In genomic region chr12:107384645-107385044, GRCh38 we compare ENCODE assay signal across 27 cellular contexts.
DNase-seq lines count a peak whose midpoint lies in the region; ATAC-seq and TF ChIP-seq lines count a peak whose summit lies in the region.
"Had no signal": no experiment of that assay in that cellular context is flagged by ENCODE, and none has a peak within 500 bp of the region (broad histone marks: within the 10 kb centered on the region; RNA-seq: fewer than 3 reads in every experiment).

No MANE protein-coding gene starts in this region.

- H3K9me3 ChIP-seq in HEK293 (ENCODE audit: control insufficient read depth, insufficient read depth, low read depth, low read length) = no peaks in the 10 kb centered on the region; the same call in 1 of the 2 replicates
- H3K9me3 ChIP-seq in esophagus (ENCODE audit: control insufficient read depth in 2 of 2, insufficient read depth in 1 of 2, low read depth in 1 of 2, low read length in 1 of 2) = peaks cover 0 to 2% of the 10 kb centered on the region in 2 donors
- H3K9me3 ChIP-seq: Peyer's patch, SK-N-SH had no signal

- H3K9me3 Mint-ChIP-seq in activated T-cell treated with anti-CD3 and anti-CD28 coated beads, Interleukin-2, amount 50 U/mL, for 72 hours = peaks cover under 1 to 2% of the 10 kb centered on the region in 2 donors
- H3K9me3 Mint-ChIP-seq: CD4-positive, alpha-beta T cell had no signal

- no peak overlapping the region for H3K27ac Mint-ChIP-seq in activated T-cell treated with anti-CD3 and anti-CD28 coated beads, Interleukin-2, amount 50 U/mL, for 72 hours
- H3K27ac Mint-ChIP-seq: CD4-positive, alpha-beta T cell; T-helper 1 cell treated with Interleukin-12 subunit alpha and Interleukin-12 subunit beta and Interleukin-4 antibody, amounts not matched to agents 30 μg/mL and 1 μg/mL, for 36 hours had no signal

- 89 to 91% methylated on average over 6 of the region's 6 CpGs for WGBS in esophagus, 2 donors

- no peak overlapping the region for H3K4me3 ChIP-seq in HEK293 (ENCODE audit: low read depth, low read length)
- no peak overlapping the region for H3K4me3 ChIP-seq in esophagus (ENCODE audit: low read depth in 1 of 2, low read length in 2 of 2)
- H3K4me3 ChIP-seq: BLaER1 treated with 17β-estradiol and CSF1 and Interleukin-3, amounts not matched to agents 10 nM and 100 nM; GM12878; Peyer's patch had no signal

- peaks cover 5 to 13% of the 10 kb centered on the region in 2 donors for H3K36me3 Mint-ChIP-seq in activated T-cell treated with anti-CD3 and anti-CD28 coated beads, Interleukin-2, amount 50 U/mL, for 72 hours (ENCODE audit: insufficient read depth in 2 of 2)

- H3K36me3 ChIP-seq in HEK293 (ENCODE audit: control insufficient read depth in 2 of 2, insufficient read depth in 1 of 2, low read length in 2 of 2) = no peaks in the 10 kb centered on the region
- H3K36me3 ChIP-seq in esophagus (ENCODE audit: control insufficient read depth in 2 of 2, insufficient read depth in 2 of 2, low read length in 1 of 2) = no peaks in the 10 kb centered on the region
- H3K36me3 ChIP-seq: BLaER1 treated with 17β-estradiol and CSF1 and Interleukin-3, amounts not matched to agents 10 nM and 100 nM; Peyer's patch had no signal

- no peaks in the 10 kb centered on the region for H3K27me3 Mint-ChIP-seq in activated T-cell treated with anti-CD3 and anti-CD28 coated beads, Interleukin-2, amount 50 U/mL, for 72 hours (ENCODE audit: low read depth)
- H3K27me3 Mint-ChIP-seq: CD4-positive, alpha-beta T cell had no signal

- no peak for ATAC-seq in activated T-cell treated with anti-CD3 and anti-CD28 coated beads, Interleukin-2, amount 50 U/mL, for 72 hours (replicated peaks in 1 of 2)
- ATAC-seq: GM12878 had no signal

- TF ChIP-seq CTCF in HEK293 (tag by site-specific recombination; IDR thresholded peaks at IDR 0.05) (no peak), RWPE1 (conservative IDR thresholded peaks at IDR 0.05; ENCODE audit: low read depth) (no peak)

- POLR2A ChIA-PET in HEK293 (lab: Yijun Ruan, JAX) = no interaction called here
- POLR2A ChIA-PET in RWPE1 (lab: Yijun Ruan, JAX; ENCODE audit: low non-redundant PET) = no interaction called here

- CTCF ChIA-PET in HEK293 (lab: Yijun Ruan, JAX) = interaction anchor here (0.6 to 1.5 kb wide), 3 partner anchors 20 to 957 kb away, joined by 3 to 5 read pairs (median 4); no protein-coding TSS in a partner anchor
- CTCF ChIA-PET in RWPE1 (lab: Yijun Ruan, JAX) = no interaction called here

- H3K4me1 Mint-ChIP-seq in activated T-cell treated with anti-CD3 and anti-CD28 coated beads, Interleukin-2, amount 50 U/mL, for 72 hours (ENCODE audit: low read depth) = peaks cover 48% of the 10 kb centered on the region

- H3K4me1 ChIP-seq in HEK293 (ENCODE audit: control insufficient read depth, insufficient read depth, low read length) (peaks cover 13% of the 10 kb centered on the region), esophagus (ENCODE audit: control insufficient read depth in 2 of 2, insufficient read depth in 2 of 2, low read length in 1 of 2) (peaks cover 0 to 25% of the 10 kb centered on the region in 2 donors)

- H3K4me3 Mint-ChIP-seq in activated T-cell treated with anti-CD3 and anti-CD28 coated beads, Interleukin-2, amount 50 U/mL, for 72 hours = no peak overlapping the region
- H3K4me3 Mint-ChIP-seq: CD4-positive, alpha-beta T cell; T-helper 1 cell treated with Interleukin-12 subunit alpha and Interleukin-12 subunit beta and Interleukin-4 antibody, amounts not matched to agents 30 μg/mL and 1 μg/mL, for 36 hours had no signal

- H3K27me3 ChIP-seq in esophagus (ENCODE audit: control insufficient read depth in 1 of 2, insufficient read depth in 2 of 2, low read length in 2 of 2) = no peaks in the 10 kb centered on the region
- H3K27me3 ChIP-seq: BLaER1 treated with 17β-estradiol and CSF1 and Interleukin-3, amounts not matched to agents 10 nM and 100 nM; Peyer's patch had no signal

- peak; percentile 25 for DNase-seq in NCI-H748 (lab: John Stamatoyannopoulos, UW; ENCODE audit: unreplicated experiment)
- DNase-seq in NCI-H748 treated with DMSO at 0.1 percent for 48 hours (lab: John Stamatoyannopoulos, UW) = no peak
- DNase-seq in RWPE1 (ENCODE audit: low spot score) = no peak
- no peak for DNase-seq in DMS 273 treated with DMSO at 0.1 percent for 48 hours (lab: John Stamatoyannopoulos, UW)
- DNase-seq in activated T-cell treated with anti-CD3 and anti-CD28 coated beads, Interleukin-2, amount 50 U/mL, for 72 hours = no peak
- DNase-seq in NCI-H2029 treated with DMSO at 0.1 percent for 48 hours (lab: John Stamatoyannopoulos, UW) = no peak
- DNase-seq: AML-193; CD4-positive, alpha-beta T cell; EL; GDM1; GOT3; HCEC 1CT; KBM-7; MV-4-11; NCI-H1105; NCI-H1694 treated with DMSO at 0.1 percent for 48 hours; NCI-H2081 treated with DMSO at 0.1 percent for 48 hours; NCI-H446; NCI-H524 treated with DMSO at 0.1 percent for 48 hours; Peyer's patch; SK-N-SH; SW 1271 had no signal

- H3K27ac ChIP-seq in HEK293 (ENCODE audit: extremely low read depth, low read depth, low read length) (no peak overlapping the region), RWPE1 (peak overlapping the region; percentile 89), esophagus (ENCODE audit: low read depth in 2 of 2, low read length in 1 of 2) (peak overlapping the region; percentile 76 to 96)
- H3K27ac ChIP-seq: Peyer's patch had no signal

TF ChIP-seq in HEK293, 187 proteins besides CTCF, POLR2A, EP300 and RAD21:
- TF ChIP-seq ZNF366 (tag by site-specific recombination; conservative IDR thresholded peaks at IDR 0.05) = no peak
- 0 out of 2 replicates have a peak, but pooled peaks have one; percentile 11 for TF ChIP-seq ZNF18 (tag by site-specific recombination; IDR thresholded peaks at IDR 0.05)
- peak; percentile 81 for TF ChIP-seq ZIC2 (tag by site-specific recombination; IDR thresholded peaks at IDR 0.05)
- TF ChIP-seq ZNF692 (tag by site-specific recombination; IDR thresholded peaks at IDR 0.05) = no peak
- 0 out of 2 replicates have a peak, but pooled peaks have one; percentile 19 for TF ChIP-seq ZNF423 (tag by site-specific recombination; IDR thresholded peaks at IDR 0.05)
- TF ChIP-seq ZNF239 (tag by site-specific recombination; IDR thresholded peaks at IDR 0.05) = no peak
- no peak for TF ChIP-seq ZNF701 (tag by site-specific recombination; IDR thresholded peaks at IDR 0.05)
- TF ChIP-seq ZSCAN30 (tag by site-specific recombination; IDR thresholded peaks at IDR 0.05) = no peak
- TF ChIP-seq TCF7L2 (IDR thresholded peaks at IDR 0.05; ENCODE audit: borderline replicate concordance, low read depth, low read length) = peak; percentile 91
- no peak for TF ChIP-seq REPIN1 (tag by site-specific recombination; IDR thresholded peaks at IDR 0.05; ENCODE audit: low read depth)
- no peak for TF ChIP-seq GFI1B (tag by site-specific recombination; IDR thresholded peaks at IDR 0.05)
- peak; percentile 36; the same call in 1 of the 2 replicates for TF ChIP-seq ZNF449 (tag by site-specific recombination; IDR thresholded peaks at IDR 0.05)
- TF ChIP-seq ZBTB8A (tag by site-specific recombination; IDR thresholded peaks at IDR 0.05) = 0 out of 2 replicates have a peak, but pooled peaks have one; percentile 34
- no peak for TF ChIP-seq HOXC10 (CRISPR knock-in tag; IDR thresholded peaks at IDR 0.05)
- no peak for TF ChIP-seq OSR2 (tag by site-specific recombination; IDR thresholded peaks at IDR 0.05)
- no peak for TF ChIP-seq ZNF704 (tag by site-specific recombination; IDR thresholded peaks at IDR 0.05)
- peak; percentile 82 for TF ChIP-seq GLIS1 (tag by site-specific recombination; IDR thresholded peaks at IDR 0.05)
